Comparison of ENCODE assay signal across 15 cellular contexts in the genomic region with DNA sequence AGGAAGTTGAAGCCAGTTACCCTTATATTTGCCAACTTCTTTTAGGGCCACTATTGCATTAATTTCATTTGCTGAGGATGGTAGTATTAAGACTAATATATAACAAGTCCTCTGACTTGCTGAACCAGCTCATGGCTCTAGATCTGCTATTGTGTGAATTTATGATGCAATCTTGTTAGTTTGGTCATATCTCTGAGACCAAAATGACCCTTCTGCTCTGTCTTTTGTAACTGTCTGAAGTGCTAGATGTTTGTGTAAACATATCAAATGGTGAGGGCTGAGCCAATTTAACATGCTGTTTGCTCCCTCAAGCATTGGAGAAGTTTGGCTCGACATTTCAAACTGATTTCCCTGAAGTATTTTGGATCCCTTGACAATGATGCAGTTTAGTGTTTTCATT.
"Had no signal": no experiment of that assay in that cellular context is flagged by ENCODE, and none has a peak within 500 bp of the region (broad histone marks: within the 10 kb centered on the region; RNA-seq: fewer than 3 reads in every experiment).

No MANE protein-coding gene starts in this region.

- H3K4me1 ChIP-seq: foreskin keratinocyte, parathyroid adenoma, transverse colon had no signal

- H3K27me3 ChIP-seq: foreskin keratinocyte, transverse colon had no signal

- DNase-seq: activated CD4-positive, alpha-beta T cell treated with anti-CD3 and anti-CD28 coated beads, Interleukin-2, amount 50 U/mL, for 48 hours; activated naive CD4-positive, alpha-beta T cell treated with Interleukin-2 at 50 U/mL for 16 hours; activated naive CD8-positive, alpha-beta T cell treated with anti-CD3 and anti-CD28 coated beads, Interleukin-2, amount 50 U/mL, for 24 hours; foreskin keratinocyte; immature natural killer cell; left cardiac atrium; mesenchymal stem cell; naive thymus-derived CD8-positive, alpha-beta T cell; stimulated activated CD4-positive, alpha-beta T cell treated with anti-CD3 and anti-CD28 coated beads, Interleukin-4, amount 100 ng/mL, for 4 hours; stimulated activated CD8-positive, alpha-beta memory T cell treated with anti-CD3 and anti-CD28 coated beads, Interleukin-4, amount 100 ng/mL, for 48 hours; stimulated activated naive CD8-positive, alpha-beta T cell treated with anti-CD3 and anti-CD28 coated beads, Interleukin-15, Interleukin-2, amounts not matched to agents 100 U/mL and 50 U/mL, for 24 hours; transverse colon; WERI-Rb-1 had no signal

- H3K4me3 ChIP-seq: skin epidermis, transverse colon had no signal

- H3K9me3 ChIP-seq: transverse colon had no signal

- H3K27ac ChIP-seq: foreskin keratinocyte, parathyroid adenoma, skin epidermis, transverse colon, WERI-Rb-1 had no signal

- H3K36me3 ChIP-seq: transverse colon, WERI-Rb-1 had no signal
